Comparison of ENCODE assay signal across 8 cellular contexts in genomic region chr2:177261115-177261779, GRCh38. TPM values are rescaled to one million over a fixed set of nuclear protein-coding genes. Genes with fewer than 3 reads are reported as not detected.
DNase-seq lines count a peak whose midpoint lies in the region; ATAC-seq, FAIRE-seq and TF ChIP-seq lines count a peak whose summit lies in the region.

No MANE protein-coding gene starts in this region.

- peak overlapping the region; percentile 92 for H3K9ac ChIP-seq in astrocyte (ENCODE audit: low read length)

- H3K27me3 ChIP-seq in astrocyte (ENCODE audit: insufficient read depth, low read length) (no peaks in the 10 kb centered on the region), lung (ENCODE audit: control insufficient read depth, insufficient read depth) (no peaks in the 10 kb centered on the region), tibial nerve (no peaks in the 10 kb centered on the region)

- no peak for DNase-seq in activated T-cell treated with anti-CD3 and anti-CD28 coated beads, Interleukin-2, amount 50 U/mL, for 4 hours
- DNase-seq in activated T-cell treated with anti-CD3 and anti-CD28 coated beads for 4 hours (no peak), astrocyte (ENCODE audit: low read depth) (no peak), lung (ENCODE audit: low spot score) (no peak), tibial nerve (ENCODE audit: low spot score in 2 of 2) (no peak), retina (no peak)
- no peak for DNase-seq in stimulated activated CD4-positive, alpha-beta T cell treated with anti-CD3 and anti-CD28 coated beads, Interleukin-4, amount 100 ng/mL, for 24 hours

- WGBS in lung, 2 donors: 24 to 25% methylated on average over 5 of the region's 5 CpGs
- 10 to 12% methylated on average over 5 of the region's 5 CpGs for WGBS in tibial nerve, 2 donors

- TF ChIP-seq POLR2A in tibial nerve (IDR thresholded peaks at IDR 0.05): no peak

- H3K4me3 Mint-ChIP-seq in activated T-cell treated with anti-CD3 and anti-CD28 coated beads, Interleukin-2, amount 50 U/mL, for 4 hours: peak overlapping the region; percentile 88
- H3K4me3 Mint-ChIP-seq in astrocyte (ENCODE audit: unreplicated experiment): peak overlapping the region; percentile 98

- H3K79me2 ChIP-seq in astrocyte (ENCODE audit: insufficient read depth, low read length): peaks cover 81% of the 10 kb centered on the region

- H2AFZ ChIP-seq in astrocyte (ENCODE audit: low read depth, low read length): no peak overlapping the region

- no peak for TF ChIP-seq CTCF in astrocyte (IDR thresholded peaks at IDR 0.05; ENCODE audit: insufficient read depth, low read depth, low read length)
- TF ChIP-seq CTCF in lung (IDR thresholded peaks at IDR 0.05; ENCODE audit: control extremely low read depth, extremely low read depth): no peak
- no peak for TF ChIP-seq CTCF in tibial nerve (IDR thresholded peaks at IDR 0.05)

- no peak for ATAC-seq in activated T-cell treated with anti-CD3 and anti-CD28 coated beads, Interleukin-2, amount 50 U/mL, for 4 hours
- no peak for ATAC-seq in lung (ENCODE audit: insufficient read depth, low FRiP score)
- no peak for ATAC-seq in HG03108 (IDR thresholded peaks at IDR 0.05; ENCODE audit: unreplicated experiment)

- H3K4me1 ChIP-seq in astrocyte (ENCODE audit: insufficient read depth, low read length): peaks cover 15% of the 10 kb centered on the region
- H3K4me1 ChIP-seq in lung (ENCODE audit: control insufficient read depth in 2 of 2, insufficient read depth in 2 of 2, low read length in 2 of 2): peaks cover 9 to 34% of the 10 kb centered on the region in 2 donors
- peaks cover 7 to 63% (median 41%) of the 10 kb centered on the region in 4 donors for H3K4me1 ChIP-seq in tibial nerve

- H4K20me1 ChIP-seq in astrocyte (ENCODE audit: insufficient read depth, low read length): peaks cover 59% of the 10 kb centered on the region

- H3K36me3 Mint-ChIP-seq in activated T-cell treated with anti-CD3 and anti-CD28 coated beads, Interleukin-2, amount 50 U/mL, for 4 hours (ENCODE audit: insufficient read depth): peaks cover 25% of the 10 kb centered on the region
- peaks cover 11% of the 10 kb centered on the region for H3K36me3 Mint-ChIP-seq in astrocyte (ENCODE audit: low read depth, unreplicated experiment)

- H3K4me1 Mint-ChIP-seq in activated T-cell treated with anti-CD3 and anti-CD28 coated beads, Interleukin-2, amount 50 U/mL, for 4 hours (ENCODE audit: low read depth): peaks cover 67% of the 10 kb centered on the region
- H3K4me1 Mint-ChIP-seq in astrocyte (ENCODE audit: low read depth, unreplicated experiment): peaks cover 26% of the 10 kb centered on the region

- TF ChIP-seq EP300 in tibial nerve (IDR thresholded peaks at IDR 0.05): no peak

- H3K9me3 ChIP-seq in astrocyte (ENCODE audit: insufficient read depth, low read depth, low read length) (no peaks in the 10 kb centered on the region), lung (ENCODE audit: control insufficient read depth in 2 of 2, insufficient read depth in 1 of 2, low read length in 1 of 2) (no peaks in the 10 kb centered on the region), tibial nerve (no peaks in the 10 kb centered on the region)

- peak overlapping the region; percentile 85 for H3K4me2 ChIP-seq in astrocyte (ENCODE audit: low read length)

- H3K4me3 ChIP-seq in astrocyte (ENCODE audit: insufficient read depth, low read depth, low read length) (peak overlapping the region; percentile 83), lung (peak overlapping the region; percentile 9), tibial nerve (peak overlapping the region; percentile 85 to 97 (median 91))

- no peaks in the 10 kb centered on the region for H3K9me3 Mint-ChIP-seq in activated T-cell treated with anti-CD3 and anti-CD28 coated beads, Interleukin-2, amount 50 U/mL, for 4 hours
- H3K9me3 Mint-ChIP-seq in astrocyte (ENCODE audit: unreplicated experiment): no peaks in the 10 kb centered on the region

- H3K27ac Mint-ChIP-seq in astrocyte (ENCODE audit: unreplicated experiment): peak overlapping the region; percentile 99

- FAIRE-seq in astrocyte (lab: Jason Lieb, UNC): no peak

- H3K27ac ChIP-seq in astrocyte (ENCODE audit: low read depth, low read length) (peak overlapping the region; percentile 97), lung (ENCODE audit: low read depth in 1 of 2, low read length in 1 of 2) (peak overlapping the region in 1 of 2 donors; percentile 69), tibial nerve (peak overlapping the region; percentile 14 to 100 (median 62))

- peaks cover 3% of the 10 kb centered on the region for H3K36me3 ChIP-seq in astrocyte (ENCODE audit: insufficient read depth, low read length)
- H3K36me3 ChIP-seq in lung (ENCODE audit: control insufficient read depth in 2 of 2, insufficient read depth in 2 of 2, low read length in 2 of 2): peaks cover 0 to 4% of the 10 kb centered on the region in 2 donors
- H3K36me3 ChIP-seq in tibial nerve: no peaks in the 10 kb centered on the region

- H3K27me3 Mint-ChIP-seq in activated T-cell treated with anti-CD3 and anti-CD28 coated beads, Interleukin-2, amount 50 U/mL, for 4 hours (ENCODE audit: low read depth): no peaks in the 10 kb centered on the region
- H3K27me3 Mint-ChIP-seq in astrocyte (ENCODE audit: low read depth, unreplicated experiment): no peaks in the 10 kb centered on the region

RNA-seq across cellular contexts. Expression of gene NFE2L2, which starts 3.3 kb away (rescaled TPM):
- total RNA-seq in activated T-cell treated with anti-CD3 and anti-CD28 coated beads, Interleukin-2, amount 50 U/mL, for 4 hours: 10 to 100 TPM; 58.5 to 62.4 (median 60.5) TPM
- total RNA-seq in astrocyte (81.0 and 83.3 TPM in 2 replicates), lung (100 to 1,000 TPM in 1 of 2 donors, 10 to 100 TPM in 1; 94.6 to 145 TPM), tibial nerve (100 to 1,000 TPM; 112 to 164 (median 145) TPM)
- 10 to 100 TPM; 45.5 to 66.6 TPM for polyA plus RNA-seq in lung

RNA-seq across cellular contexts. Expression of gene HNRNPA3, which starts 48.7 kb away (rescaled TPM):
- total RNA-seq in activated T-cell treated with anti-CD3 and anti-CD28 coated beads, Interleukin-2, amount 50 U/mL, for 4 hours: 100 to 1,000 TPM; 292 to 332 (median 316) TPM
- total RNA-seq in astrocyte (147 and 184 TPM in 2 replicates), lung (100 to 1,000 TPM; 155 to 164 TPM), tibial nerve (100 to 1,000 TPM in 1 of 4 donors, 10 to 100 TPM in 3; 77.3 to 102 (median 94.4) TPM)
- polyA plus RNA-seq in lung: 100 to 1,000 TPM; 169 to 182 TPM

Comparison
In these comparisons a context has a peak if more than half of its experiments do, and no peak if none do; other contexts are left out.
1. H3K4me3 ChIP-seq: peak in every context shown above with its lines; median percentile 91 in tibial nerve; 83 in astrocyte; 9 in lung.